ENCODE assay signal across 1 cellular context in the genomic region with DNA sequence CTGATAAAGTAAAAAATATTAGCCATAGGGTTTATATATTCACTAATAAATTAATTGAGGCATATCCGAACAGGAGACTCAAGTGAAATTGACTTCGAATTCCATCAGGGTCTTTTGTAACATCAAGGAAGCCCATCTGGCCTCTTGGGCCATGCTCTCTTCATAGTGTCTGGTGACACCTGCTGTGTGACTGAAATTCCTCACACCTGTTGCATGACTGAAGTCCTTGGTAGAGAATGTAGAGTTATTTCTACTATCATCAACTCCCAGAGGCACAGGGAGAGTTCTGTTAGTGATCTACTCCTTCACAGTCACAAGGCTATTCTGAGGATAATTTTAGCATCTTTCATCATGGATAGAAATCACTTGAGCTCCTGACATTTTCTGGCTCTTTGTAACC.
TF ChIP-seq lines count a peak whose summit lies in the region.

No MANE protein-coding gene starts in this region.

TF ChIP-seq in GM23338, 12 proteins besides CTCF, POLR2A, EP300 and RAD21 (continued from another document):
- TF ChIP-seq, protein P1, sequence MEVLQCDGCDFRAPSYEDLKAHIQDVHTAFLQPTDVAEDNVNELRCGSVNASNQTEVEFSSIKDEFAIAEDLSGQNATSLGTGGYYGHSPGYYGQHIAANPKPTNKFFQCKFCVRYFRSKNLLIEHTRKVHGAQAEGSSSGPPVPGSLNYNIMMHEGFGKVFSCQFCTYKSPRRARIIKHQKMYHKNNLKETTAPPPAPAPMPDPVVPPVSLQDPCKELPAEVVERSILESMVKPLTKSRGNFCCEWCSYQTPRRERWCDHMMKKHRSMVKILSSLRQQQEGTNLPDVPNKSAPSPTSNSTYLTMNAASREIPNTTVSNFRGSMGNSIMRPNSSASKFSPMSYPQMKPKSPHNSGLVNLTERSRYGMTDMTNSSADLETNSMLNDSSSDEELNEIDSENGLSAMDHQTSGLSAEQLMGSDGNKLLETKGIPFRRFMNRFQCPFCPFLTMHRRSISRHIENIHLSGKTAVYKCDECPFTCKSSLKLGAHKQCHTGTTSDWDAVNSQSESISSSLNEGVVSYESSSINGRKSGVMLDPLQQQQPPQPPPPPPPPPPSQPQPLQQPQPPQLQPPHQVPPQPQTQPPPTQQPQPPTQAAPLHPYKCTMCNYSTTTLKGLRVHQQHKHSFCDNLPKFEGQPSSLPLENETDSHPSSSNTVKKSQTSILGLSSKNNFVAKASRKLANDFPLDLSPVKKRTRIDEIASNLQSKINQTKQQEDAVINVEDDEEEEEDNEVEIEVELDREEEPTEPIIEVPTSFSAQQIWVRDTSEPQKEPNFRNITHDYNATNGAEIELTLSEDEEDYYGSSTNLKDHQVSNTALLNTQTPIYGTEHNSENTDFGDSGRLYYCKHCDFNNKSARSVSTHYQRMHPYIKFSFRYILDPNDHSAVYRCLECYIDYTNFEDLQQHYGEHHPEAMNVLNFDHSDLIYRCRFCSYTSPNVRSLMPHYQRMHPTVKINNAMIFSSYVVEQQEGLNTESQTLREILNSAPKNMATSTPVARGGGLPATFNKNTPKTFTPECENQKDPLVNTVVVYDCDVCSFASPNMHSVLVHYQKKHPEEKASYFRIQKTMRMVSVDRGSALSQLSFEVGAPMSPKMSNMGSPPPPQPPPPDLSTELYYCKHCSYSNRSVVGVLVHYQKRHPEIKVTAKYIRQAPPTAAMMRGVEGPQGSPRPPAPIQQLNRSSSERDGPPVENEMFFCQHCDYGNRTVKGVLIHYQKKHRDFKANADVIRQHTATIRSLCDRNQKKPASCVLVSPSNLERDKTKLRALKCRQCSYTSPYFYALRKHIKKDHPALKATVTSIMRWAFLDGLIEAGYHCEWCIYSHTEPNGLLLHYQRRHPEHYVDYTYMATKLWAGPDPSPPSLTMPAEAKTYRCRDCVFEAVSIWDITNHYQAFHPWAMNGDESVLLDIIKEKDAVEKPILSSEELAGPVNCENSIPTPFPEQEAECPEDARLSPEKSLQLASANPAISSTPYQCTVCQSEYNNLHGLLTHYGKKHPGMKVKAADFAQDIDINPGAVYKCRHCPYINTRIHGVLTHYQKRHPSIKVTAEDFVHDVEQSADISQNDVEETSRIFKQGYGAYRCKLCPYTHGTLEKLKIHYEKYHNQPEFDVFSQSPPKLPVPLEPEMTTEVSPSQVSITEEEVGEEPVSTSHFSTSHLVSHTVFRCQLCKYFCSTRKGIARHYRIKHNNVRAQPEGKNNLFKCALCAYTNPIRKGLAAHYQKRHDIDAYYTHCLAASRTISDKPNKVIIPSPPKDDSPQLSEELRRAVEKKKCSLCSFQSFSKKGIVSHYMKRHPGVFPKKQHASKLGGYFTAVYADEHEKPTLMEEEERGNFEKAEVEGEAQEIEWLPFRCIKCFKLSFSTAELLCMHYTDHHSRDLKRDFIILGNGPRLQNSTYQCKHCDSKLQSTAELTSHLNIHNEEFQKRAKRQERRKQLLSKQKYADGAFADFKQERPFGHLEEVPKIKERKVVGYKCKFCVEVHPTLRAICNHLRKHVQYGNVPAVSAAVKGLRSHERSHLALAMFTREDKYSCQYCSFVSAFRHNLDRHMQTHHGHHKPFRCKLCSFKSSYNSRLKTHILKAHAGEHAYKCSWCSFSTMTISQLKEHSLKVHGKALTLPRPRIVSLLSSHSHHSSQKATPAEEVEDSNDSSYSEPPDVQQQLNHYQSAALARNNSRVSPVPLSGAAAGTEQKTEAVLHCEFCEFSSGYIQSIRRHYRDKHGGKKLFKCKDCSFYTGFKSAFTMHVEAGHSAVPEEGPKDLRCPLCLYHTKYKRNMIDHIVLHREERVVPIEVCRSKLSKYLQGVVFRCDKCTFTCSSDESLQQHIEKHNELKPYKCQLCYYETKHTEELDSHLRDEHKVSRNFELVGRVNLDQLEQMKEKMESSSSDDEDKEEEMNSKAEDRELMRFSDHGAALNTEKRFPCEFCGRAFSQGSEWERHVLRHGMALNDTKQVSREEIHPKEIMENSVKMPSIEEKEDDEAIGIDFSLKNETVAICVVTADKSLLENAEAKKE (CRISPR knock-in tag; IDR thresholded peaks at IDR 0.05), result no peak
- TF ChIP-seq STAT1 (IDR thresholded peaks at IDR 0.05; ENCODE audit: unreplicated experiment) (no peak), NANOG (IDR thresholded peaks at IDR 0.05; ENCODE audit: borderline replicate concordance) (no peak), ZNF331 (CRISPR knock-in tag; IDR thresholded peaks at IDR 0.05; ENCODE audit: low read depth) (no peak), JUNB (IDR thresholded peaks at IDR 0.05; ENCODE audit: unreplicated experiment) (no peak), EZH2phosphoT487 (IDR thresholded peaks at IDR 0.05; ENCODE audit: unreplicated experiment) (no peak)
- TF ChIP-seq, protein P2, sequence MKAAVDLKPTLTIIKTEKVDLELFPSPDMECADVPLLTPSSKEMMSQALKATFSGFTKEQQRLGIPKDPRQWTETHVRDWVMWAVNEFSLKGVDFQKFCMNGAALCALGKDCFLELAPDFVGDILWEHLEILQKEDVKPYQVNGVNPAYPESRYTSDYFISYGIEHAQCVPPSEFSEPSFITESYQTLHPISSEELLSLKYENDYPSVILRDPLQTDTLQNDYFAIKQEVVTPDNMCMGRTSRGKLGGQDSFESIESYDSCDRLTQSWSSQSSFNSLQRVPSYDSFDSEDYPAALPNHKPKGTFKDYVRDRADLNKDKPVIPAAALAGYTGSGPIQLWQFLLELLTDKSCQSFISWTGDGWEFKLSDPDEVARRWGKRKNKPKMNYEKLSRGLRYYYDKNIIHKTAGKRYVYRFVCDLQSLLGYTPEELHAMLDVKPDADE (IDR thresholded peaks at IDR 0.05), result no peak
TF ChIP-seq in GM23338: peak in this region for 0.
